ENCODE assay signal across 33 cellular contexts in the genomic region with DNA sequence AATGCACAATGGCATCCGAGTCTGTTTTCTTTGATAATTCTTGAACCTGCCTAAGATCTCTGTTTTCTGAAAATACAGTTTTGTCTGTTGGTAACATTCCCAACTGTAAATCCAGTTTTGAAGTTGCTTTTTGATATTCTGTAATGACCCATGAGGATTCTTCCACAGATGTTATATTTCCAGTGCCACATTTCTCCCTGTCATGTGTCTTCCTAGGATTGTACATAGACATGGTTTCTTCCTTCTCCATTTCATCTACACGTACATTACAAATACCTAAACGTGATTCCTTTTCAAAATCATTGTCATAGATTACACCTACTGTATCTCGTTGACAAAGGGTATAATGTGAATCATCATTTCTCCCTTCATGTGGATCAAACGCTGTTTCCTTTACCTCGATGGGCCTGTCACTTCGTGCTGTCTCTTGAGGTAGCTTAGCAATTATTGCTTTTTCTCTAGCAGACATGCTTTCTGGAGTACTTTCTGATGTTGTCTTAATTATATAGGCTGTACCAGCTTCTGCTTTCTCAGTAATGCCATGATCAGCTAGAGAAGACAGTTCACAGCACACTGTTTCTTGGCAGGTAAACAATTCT. TPM values are rescaled to one million over a fixed set of nuclear protein-coding genes. Genes with fewer than 3 reads are reported as not detected.
"Had no signal": no experiment of that assay in that cellular context is flagged by ENCODE, and none has a peak within 500 bp of the region (broad histone marks: within the 10 kb centered on the region; RNA-seq: fewer than 3 reads in every experiment).

No MANE protein-coding gene starts in this region.

- ATAC-seq: naive thymus-derived CD8-positive, alpha-beta T cell; natural killer cell treated with Interleukin-12 subunit alpha and Interleukin-12 subunit beta and Interleukin-15 and Interleukin-18, amount 100 ng/mL, for 72 hours; pancreas; right cardiac atrium; right lobe of liver; stimulated activated effector memory CD8-positive, alpha-beta T cell treated with anti-CD3 and anti-CD28 coated beads, Interleukin-12 subunit alpha, Interleukin-12 subunit beta, amount 100 ng/mL, for 72 hours; stimulated activated naive B cell treated with anti-CD40 and anti-IgM and Interleukin-4, amounts not matched to agents 10 μg/mL and 1 μg/mL and 100 μg/mL, for 72 hours had no signal

- H3K36me3 ChIP-seq: neutrophil, pancreas, prostate gland, right lobe of liver, sigmoid colon, stomach, thoracic aorta, thyroid gland, tibial nerve, upper lobe of left lung, vagina had no signal

- H3K27ac ChIP-seq: neutrophil, pancreas, prostate gland, right lobe of liver, sigmoid colon, stomach, thoracic aorta, thyroid gland, tibial nerve, upper lobe of left lung, vagina had no signal

- H3K9me3 ChIP-seq: neutrophil, pancreas, prostate gland, right lobe of liver, sigmoid colon, stomach, thoracic aorta, thyroid gland, tibial nerve, upper lobe of left lung, vagina had no signal

- FAIRE-seq: pancreas, small intestine, urothelium cell line had no signal

- H3K4me1 ChIP-seq: pancreas, prostate gland, right lobe of liver, stomach, thyroid gland, tibial nerve, upper lobe of left lung, vagina had no signal

- H3K27me3 ChIP-seq: neutrophil, pancreas, right lobe of liver, sigmoid colon, stomach, thyroid gland, tibial nerve, upper lobe of left lung, vagina had no signal

- H3K4me3 ChIP-seq: pancreas, prostate gland, right lobe of liver, sigmoid colon, stomach, thoracic aorta, thyroid gland, tibial nerve, upper lobe of left lung, vagina had no signal

- DNase-seq: naive thymus-derived CD8-positive, alpha-beta T cell; nucleus accumbens; pancreas; right cardiac atrium; right lobe of liver; sigmoid colon; small intestine; stimulated activated CD4-positive, alpha-beta T cell treated with anti-CD3 and anti-CD28 coated beads, Interleukin-15, amount 100 ng/mL, for 24 hours; stimulated activated CD4-positive, alpha-beta T cell treated with anti-CD3 and anti-CD28 coated beads, Interleukin-2, amount 100 ng/mL, for 24 hours; stimulated activated CD4-positive, alpha-beta T cell treated with anti-CD3 and anti-CD28 coated beads, Interleukin-2, amount 100 ng/mL, for 48 hours; stimulated activated CD4-positive, alpha-beta T cell treated with anti-CD3 and anti-CD28 coated beads, Interleukin-4, amount 100 ng/mL, for 24 hours; stimulated activated naive B cell treated with anti-CD40 and anti-IgM and Interleukin-4, amounts not matched to agents 10 μg/mL and 1 μg/mL and 100 μg/mL, for 72 hours; stimulated activated naive CD4-positive, alpha-beta T cell treated with Interleukin-2 at 50 U/mL for 16 hours; stomach; thyroid gland; trophoblast cell; upper lobe of left lung had no signal

RNA-seq across cellular contexts. Expression of gene PPP1R3A, which starts 40.3 kb away (rescaled TPM):
- total RNA-seq: naive thymus-derived CD8-positive, alpha-beta T cell; natural killer cell treated with Interleukin-12 subunit alpha and Interleukin-12 subunit beta and Interleukin-15 and Interleukin-18, amount 100 ng/mL, for 72 hours; neural crest cell; omental fat pad; osteocyte; posterior vena cava; renal cortical epithelial cell; sigmoid colon; stomach; subcutaneous adipose tissue; temporal lobe; thyroid gland; tibial nerve; upper lobe of left lung; ureter; vagina had no signal
- polyA plus RNA-seq: naive thymus-derived CD8-positive, alpha-beta T cell; pancreas; sigmoid colon; stomach had no signal
